ENCODE assay signal across 1 cellular context in the genomic region with DNA sequence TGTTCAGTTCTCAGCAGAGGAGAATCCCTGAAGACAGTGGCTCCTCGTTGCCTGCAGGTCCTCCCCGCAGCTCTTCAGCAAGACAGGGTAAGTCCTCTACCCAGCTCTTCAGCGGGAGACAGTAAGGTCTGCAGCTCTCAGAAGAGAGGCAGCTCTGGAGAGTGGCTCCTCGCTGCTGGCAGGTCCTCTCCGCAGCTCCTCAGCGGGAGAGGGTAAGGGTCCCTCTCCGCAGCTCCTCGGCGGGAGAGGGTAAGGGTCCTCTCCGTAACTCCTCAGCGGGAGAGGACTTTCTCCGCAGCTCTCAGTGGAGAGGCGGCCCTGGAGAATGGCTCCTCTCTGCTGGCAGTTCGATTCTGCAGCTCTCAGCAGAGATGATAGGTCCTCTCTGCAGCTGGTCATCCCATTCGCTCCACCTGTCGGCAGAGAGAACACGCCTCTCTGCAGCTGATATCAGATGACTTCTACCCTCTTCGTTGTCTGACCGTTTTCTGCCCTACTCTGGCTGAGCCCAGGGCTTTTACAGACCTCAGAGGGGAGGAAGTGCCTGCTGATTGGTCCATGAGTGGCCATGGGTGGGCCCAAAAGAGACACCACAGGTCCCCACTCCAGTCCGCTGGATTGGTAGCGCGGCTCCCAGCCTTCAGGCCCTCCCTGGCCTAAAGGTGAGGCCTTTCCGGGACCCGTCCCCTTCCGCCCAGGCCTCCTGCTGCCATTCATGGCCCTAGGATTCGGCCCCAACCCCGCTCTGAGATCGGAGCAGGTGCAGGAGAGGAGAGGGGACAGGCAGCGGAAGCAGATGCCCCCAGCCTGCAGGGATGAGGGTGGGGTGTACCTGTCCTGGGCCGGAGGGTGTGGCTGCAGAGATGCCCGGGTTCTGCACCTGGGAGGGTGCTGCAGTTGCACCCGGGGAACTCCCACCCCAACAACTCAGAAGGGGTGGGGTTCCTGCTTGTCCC.
A peak's percentile ranks its signal among the peaks of the same experiment; 100 is the strongest.
TF ChIP-seq lines count a peak whose summit lies in the region.

No MANE protein-coding gene starts in this region.

TF ChIP-seq in HepG2, 621 proteins besides CTCF, POLR2A, EP300 and RAD21 (continued from another document and continues in another):
- TF ChIP-seq, protein P1, sequence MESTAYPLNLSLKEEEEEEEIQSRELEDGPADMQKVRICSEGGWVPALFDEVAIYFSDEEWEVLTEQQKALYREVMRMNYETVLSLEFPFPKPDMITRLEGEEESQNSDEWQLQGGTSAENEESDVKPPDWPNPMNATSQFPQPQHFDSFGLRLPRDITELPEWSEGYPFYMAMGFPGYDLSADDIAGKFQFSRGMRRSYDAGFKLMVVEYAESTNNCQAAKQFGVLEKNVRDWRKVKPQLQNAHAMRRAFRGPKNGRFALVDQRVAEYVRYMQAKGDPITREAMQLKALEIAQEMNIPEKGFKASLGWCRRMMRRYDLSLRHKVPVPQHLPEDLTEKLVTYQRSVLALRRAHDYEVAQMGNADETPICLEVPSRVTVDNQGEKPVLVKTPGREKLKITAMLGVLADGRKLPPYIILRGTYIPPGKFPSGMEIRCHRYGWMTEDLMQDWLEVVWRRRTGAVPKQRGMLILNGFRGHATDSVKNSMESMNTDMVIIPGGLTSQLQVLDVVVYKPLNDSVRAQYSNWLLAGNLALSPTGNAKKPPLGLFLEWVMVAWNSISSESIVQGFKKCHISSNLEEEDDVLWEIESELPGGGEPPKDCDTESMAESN (CRISPR knock-in tag; conservative IDR thresholded peaks at IDR 0.05), result peak; percentile 86
- TF ChIP-seq HDAC1 (CRISPR knock-in tag; IDR thresholded peaks at IDR 0.05) (0 out of 2 replicates have a peak, but pooled peaks have one; percentile 23), ZFYVE20 (CRISPR knock-in tag; IDR thresholded peaks at IDR 0.05; ENCODE audit: borderline replicate concordance, low read depth) (0 out of 2 replicates have a peak, but pooled peaks have one; percentile 28), KDM1A (CRISPR knock-in tag; IDR thresholded peaks at IDR 0.05) (no peak), SIX4 (CRISPR knock-in tag; IDR thresholded peaks at IDR 0.05) (no peak), NBN (conservative IDR thresholded peaks at IDR 0.05) (no peak), ZZZ3 (CRISPR knock-in tag; IDR thresholded peaks at IDR 0.05; ENCODE audit: borderline replicate concordance) (no peak), ZSCAN12 (CRISPR knock-in tag; IDR thresholded peaks at IDR 0.05) (no peak), ETV5 (CRISPR knock-in tag; IDR thresholded peaks at IDR 0.05; ENCODE audit: borderline replicate concordance) (no peak; the same call in 1 of the 2 replicates), ZNF326 (CRISPR knock-in tag; IDR thresholded peaks at IDR 0.05; ENCODE audit: borderline replicate concordance) (no peak), XRCC5 (optimal IDR thresholded peaks at IDR 0.05; ENCODE audit: low read length) (peak; percentile 81), TCF7 (IDR thresholded peaks at IDR 0.05; ENCODE audit: low read depth) (no peak), RFX5 (IDR thresholded peaks at IDR 0.05; ENCODE audit: low read depth, low read length) (0 out of 2 replicates have a peak, but pooled peaks have one; percentile 28), ZNF292 (CRISPR knock-in tag; IDR thresholded peaks at IDR 0.05; ENCODE audit: borderline replicate concordance, low read depth) (peak; percentile 80), U2AF2 (IDR thresholded peaks at IDR 0.05; ENCODE audit: low read depth, low read length) (no peak), ZNF777 (CRISPR knock-in tag; IDR thresholded peaks at IDR 0.05) (no peak), SOX6 (IDR thresholded peaks at IDR 0.05) (no peak), SOX6 (CRISPR knock-in tag; IDR thresholded peaks at IDR 0.05) (peak; percentile 63), ZC3H13 (CRISPR knock-in tag; IDR thresholded peaks at IDR 0.05) (0 out of 2 replicates have a peak, but pooled peaks have one; percentile 12), MED13 (CRISPR knock-in tag; IDR thresholded peaks at IDR 0.05) (no peak), NFE2L2 (IDR thresholded peaks at IDR 0.05; ENCODE audit: low read length) (no peak), ZEB1 (IDR thresholded peaks at IDR 0.05; ENCODE audit: insufficient replicate concordance, low read depth) (peak; percentile 71), GATA4 (IDR thresholded peaks at IDR 0.05; ENCODE audit: borderline replicate concordance, low read depth) (peak; percentile 36; the same call in 1 of the 2 replicates), SP5 (CRISPR knock-in tag; IDR thresholded peaks at IDR 0.05; ENCODE audit: borderline replicate concordance, low read depth) (no peak), HHEX (CRISPR knock-in tag; IDR thresholded peaks at IDR 0.05) (no peak), DNMT3B (CRISPR knock-in tag; conservative IDR thresholded peaks at IDR 0.05) (no peak), MAF1 (CRISPR knock-in tag; IDR thresholded peaks at IDR 0.05; ENCODE audit: borderline replicate concordance) (no peak), ZNF780A (CRISPR knock-in tag; IDR thresholded peaks at IDR 0.05) (peak; percentile 50; the same call in 1 of the 2 replicates), ZNF484 (CRISPR knock-in tag; IDR thresholded peaks at IDR 0.05; ENCODE audit: borderline replicate concordance, low read depth) (no peak), HNRNPLL (IDR thresholded peaks at IDR 0.05; ENCODE audit: low read depth, low read length, poor library complexity, severe bottlenecking) (no peak), POGZ (CRISPR knock-in tag; IDR thresholded peaks at IDR 0.05) (peak; percentile 96), KDM2A (CRISPR knock-in tag; IDR thresholded peaks at IDR 0.05; ENCODE audit: borderline replicate concordance, low read depth) (peak; percentile 58; the same call in 1 of the 2 replicates), ZNF883 (CRISPR knock-in tag; IDR thresholded peaks at IDR 0.05; ENCODE audit: not compliant biosample characterization) (peak; percentile 84), ZNF781 (CRISPR knock-in tag; IDR thresholded peaks at IDR 0.05; ENCODE audit: borderline replicate concordance, not compliant biosample characterization) (peak; percentile 41), HIVEP1 (CRISPR knock-in tag; IDR thresholded peaks at IDR 0.05) (no peak; the same call in 1 of the 2 replicates), CENPT (CRISPR knock-in tag; IDR thresholded peaks at IDR 0.05; ENCODE audit: low read depth) (peak; percentile 17; the same call in 1 of the 2 replicates), FIP1L1 (IDR thresholded peaks at IDR 0.05; ENCODE audit: borderline replicate concordance, insufficient read depth, low read depth, low read length) (no peak), ZNF724P (CRISPR knock-in tag; IDR thresholded peaks at IDR 0.05; ENCODE audit: borderline replicate concordance) (no peak), ARID2 (CRISPR knock-in tag; IDR thresholded peaks at IDR 0.05; ENCODE audit: borderline replicate concordance) (no peak), ZNF549 (CRISPR knock-in tag; IDR thresholded peaks at IDR 0.05) (no peak), ZNF776 (CRISPR knock-in tag; IDR thresholded peaks at IDR 0.05) (0 out of 2 replicates have a peak, but pooled peaks have one; percentile 69), PHF8 (CRISPR knock-in tag; IDR thresholded peaks at IDR 0.05) (peak; percentile 87)
- TF ChIP-seq, protein P2, sequence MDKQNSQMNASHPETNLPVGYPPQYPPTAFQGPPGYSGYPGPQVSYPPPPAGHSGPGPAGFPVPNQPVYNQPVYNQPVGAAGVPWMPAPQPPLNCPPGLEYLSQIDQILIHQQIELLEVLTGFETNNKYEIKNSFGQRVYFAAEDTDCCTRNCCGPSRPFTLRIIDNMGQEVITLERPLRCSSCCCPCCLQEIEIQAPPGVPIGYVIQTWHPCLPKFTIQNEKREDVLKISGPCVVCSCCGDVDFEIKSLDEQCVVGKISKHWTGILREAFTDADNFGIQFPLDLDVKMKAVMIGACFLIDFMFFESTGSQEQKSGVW (CRISPR knock-in tag; IDR thresholded peaks at IDR 0.05; ENCODE audit: borderline replicate concordance), result no peak
- TF ChIP-seq, protein P3, sequence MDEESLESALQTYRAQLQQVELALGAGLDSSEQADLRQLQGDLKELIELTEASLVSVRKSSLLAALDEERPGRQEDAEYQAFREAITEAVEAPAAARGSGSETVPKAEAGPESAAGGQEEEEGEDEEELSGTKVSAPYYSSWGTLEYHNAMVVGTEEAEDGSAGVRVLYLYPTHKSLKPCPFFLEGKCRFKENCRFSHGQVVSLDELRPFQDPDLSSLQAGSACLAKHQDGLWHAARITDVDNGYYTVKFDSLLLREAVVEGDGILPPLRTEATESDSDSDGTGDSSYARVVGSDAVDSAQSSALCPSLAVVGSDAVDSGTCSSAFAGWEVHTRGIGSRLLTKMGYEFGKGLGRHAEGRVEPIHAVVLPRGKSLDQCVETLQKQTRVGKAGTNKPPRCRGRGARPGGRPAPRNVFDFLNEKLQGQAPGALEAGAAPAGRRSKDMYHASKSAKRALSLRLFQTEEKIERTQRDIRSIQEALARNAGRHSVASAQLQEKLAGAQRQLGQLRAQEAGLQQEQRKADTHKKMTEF (CRISPR knock-in tag; IDR thresholded peaks at IDR 0.05), result no peak
- TF ChIP-seq, protein P4, sequence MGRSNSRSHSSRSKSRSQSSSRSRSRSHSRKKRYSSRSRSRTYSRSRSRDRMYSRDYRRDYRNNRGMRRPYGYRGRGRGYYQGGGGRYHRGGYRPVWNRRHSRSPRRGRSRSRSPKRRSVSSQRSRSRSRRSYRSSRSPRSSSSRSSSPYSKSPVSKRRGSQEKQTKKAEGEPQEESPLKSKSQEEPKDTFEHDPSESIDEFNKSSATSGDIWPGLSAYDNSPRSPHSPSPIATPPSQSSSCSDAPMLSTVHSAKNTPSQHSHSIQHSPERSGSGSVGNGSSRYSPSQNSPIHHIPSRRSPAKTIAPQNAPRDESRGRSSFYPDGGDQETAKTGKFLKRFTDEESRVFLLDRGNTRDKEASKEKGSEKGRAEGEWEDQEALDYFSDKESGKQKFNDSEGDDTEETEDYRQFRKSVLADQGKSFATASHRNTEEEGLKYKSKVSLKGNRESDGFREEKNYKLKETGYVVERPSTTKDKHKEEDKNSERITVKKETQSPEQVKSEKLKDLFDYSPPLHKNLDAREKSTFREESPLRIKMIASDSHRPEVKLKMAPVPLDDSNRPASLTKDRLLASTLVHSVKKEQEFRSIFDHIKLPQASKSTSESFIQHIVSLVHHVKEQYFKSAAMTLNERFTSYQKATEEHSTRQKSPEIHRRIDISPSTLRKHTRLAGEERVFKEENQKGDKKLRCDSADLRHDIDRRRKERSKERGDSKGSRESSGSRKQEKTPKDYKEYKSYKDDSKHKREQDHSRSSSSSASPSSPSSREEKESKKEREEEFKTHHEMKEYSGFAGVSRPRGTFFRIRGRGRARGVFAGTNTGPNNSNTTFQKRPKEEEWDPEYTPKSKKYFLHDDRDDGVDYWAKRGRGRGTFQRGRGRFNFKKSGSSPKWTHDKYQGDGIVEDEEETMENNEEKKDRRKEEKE (IDR thresholded peaks at IDR 0.05), result no peak
- TF ChIP-seq, protein P5, sequence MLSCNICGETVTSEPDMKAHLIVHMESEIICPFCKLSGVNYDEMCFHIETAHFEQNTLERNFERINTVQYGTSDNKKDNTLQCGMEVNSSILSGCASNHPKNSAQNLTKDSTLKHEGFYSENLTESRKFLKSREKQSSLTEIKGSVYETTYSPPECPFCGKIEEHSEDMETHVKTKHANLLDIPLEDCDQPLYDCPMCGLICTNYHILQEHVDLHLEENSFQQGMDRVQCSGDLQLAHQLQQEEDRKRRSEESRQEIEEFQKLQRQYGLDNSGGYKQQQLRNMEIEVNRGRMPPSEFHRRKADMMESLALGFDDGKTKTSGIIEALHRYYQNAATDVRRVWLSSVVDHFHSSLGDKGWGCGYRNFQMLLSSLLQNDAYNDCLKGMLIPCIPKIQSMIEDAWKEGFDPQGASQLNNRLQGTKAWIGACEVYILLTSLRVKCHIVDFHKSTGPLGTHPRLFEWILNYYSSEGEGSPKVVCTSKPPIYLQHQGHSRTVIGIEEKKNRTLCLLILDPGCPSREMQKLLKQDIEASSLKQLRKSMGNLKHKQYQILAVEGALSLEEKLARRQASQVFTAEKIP (CRISPR knock-in tag; IDR thresholded peaks at IDR 0.05; ENCODE audit: borderline replicate concordance), result no peak
- TF ChIP-seq, protein P6, sequence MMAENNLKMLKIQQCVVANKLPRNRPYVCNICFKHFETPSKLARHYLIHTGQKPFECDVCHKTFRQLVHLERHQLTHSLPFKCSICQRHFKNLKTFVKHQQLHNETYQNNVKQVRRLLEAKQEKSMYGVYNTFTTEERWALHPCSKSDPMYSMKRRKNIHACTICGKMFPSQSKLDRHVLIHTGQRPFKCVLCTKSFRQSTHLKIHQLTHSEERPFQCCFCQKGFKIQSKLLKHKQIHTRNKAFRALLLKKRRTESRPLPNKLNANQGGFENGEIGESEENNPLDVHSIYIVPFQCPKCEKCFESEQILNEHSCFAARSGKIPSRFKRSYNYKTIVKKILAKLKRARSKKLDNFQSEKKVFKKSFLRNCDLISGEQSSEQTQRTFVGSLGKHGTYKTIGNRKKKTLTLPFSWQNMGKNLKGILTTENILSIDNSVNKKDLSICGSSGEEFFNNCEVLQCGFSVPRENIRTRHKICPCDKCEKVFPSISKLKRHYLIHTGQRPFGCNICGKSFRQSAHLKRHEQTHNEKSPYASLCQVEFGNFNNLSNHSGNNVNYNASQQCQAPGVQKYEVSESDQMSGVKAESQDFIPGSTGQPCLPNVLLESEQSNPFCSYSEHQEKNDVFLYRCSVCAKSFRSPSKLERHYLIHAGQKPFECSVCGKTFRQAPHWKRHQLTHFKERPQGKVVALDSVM (CRISPR knock-in tag; IDR thresholded peaks at IDR 0.05), result no peak
- TF ChIP-seq, protein P7, sequence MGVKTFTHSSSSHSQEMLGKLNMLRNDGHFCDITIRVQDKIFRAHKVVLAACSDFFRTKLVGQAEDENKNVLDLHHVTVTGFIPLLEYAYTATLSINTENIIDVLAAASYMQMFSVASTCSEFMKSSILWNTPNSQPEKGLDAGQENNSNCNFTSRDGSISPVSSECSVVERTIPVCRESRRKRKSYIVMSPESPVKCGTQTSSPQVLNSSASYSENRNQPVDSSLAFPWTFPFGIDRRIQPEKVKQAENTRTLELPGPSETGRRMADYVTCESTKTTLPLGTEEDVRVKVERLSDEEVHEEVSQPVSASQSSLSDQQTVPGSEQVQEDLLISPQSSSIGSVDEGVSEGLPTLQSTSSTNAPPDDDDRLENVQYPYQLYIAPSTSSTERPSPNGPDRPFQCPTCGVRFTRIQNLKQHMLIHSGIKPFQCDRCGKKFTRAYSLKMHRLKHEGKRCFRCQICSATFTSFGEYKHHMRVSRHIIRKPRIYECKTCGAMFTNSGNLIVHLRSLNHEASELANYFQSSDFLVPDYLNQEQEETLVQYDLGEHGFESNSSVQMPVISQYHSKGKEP (CRISPR knock-in tag; IDR thresholded peaks at IDR 0.05), result no peak
- TF ChIP-seq, protein P8, sequence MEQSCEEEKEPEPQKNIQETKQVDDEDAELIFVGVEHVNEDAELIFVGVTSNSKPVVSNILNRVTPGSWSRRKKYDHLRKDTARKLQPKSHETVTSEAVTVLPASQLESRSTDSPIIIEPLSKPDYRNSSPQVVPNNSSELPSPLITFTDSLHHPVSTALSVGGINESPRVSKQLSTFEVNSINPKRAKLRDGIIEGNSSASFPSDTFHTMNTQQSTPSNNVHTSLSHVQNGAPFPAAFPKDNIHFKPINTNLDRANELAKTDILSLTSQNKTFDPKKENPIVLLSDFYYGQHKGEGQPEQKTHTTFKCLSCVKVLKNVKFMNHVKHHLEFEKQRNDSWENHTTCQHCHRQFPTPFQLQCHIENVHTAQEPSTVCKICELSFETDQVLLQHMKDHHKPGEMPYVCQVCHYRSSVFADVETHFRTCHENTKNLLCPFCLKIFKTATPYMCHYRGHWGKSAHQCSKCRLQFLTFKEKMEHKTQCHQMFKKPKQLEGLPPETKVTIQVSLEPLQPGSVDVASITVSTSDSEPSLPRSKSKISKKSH (CRISPR knock-in tag; IDR thresholded peaks at IDR 0.05; ENCODE audit: borderline replicate concordance), result peak; percentile 63
